ENCODE assay signal across 1 cellular context in genomic region chr12:2876431-2877046, GRCh38.
TF ChIP-seq lines count a peak whose summit lies in the region.

No MANE protein-coding gene starts in this region.

TF ChIP-seq in K562, 482 proteins besides CTCF, POLR2A, EP300 and RAD21 (continues in another document):
- TF ChIP-seq CHD4 (IDR thresholded peaks at IDR 0.05; ENCODE audit: insufficient read depth, insufficient replicate concordance, low read depth, low read length, poor library complexity, severe bottlenecking) (no peak), FOXO4 (CRISPR knock-in tag; IDR thresholded peaks at IDR 0.05) (no peak), RBFOX2 (IDR thresholded peaks at IDR 0.05; ENCODE audit: low read depth, low read length) (peak; percentile 79), KAT7 (CRISPR knock-in tag; IDR thresholded peaks at IDR 0.05; ENCODE audit: borderline replicate concordance) (0 out of 2 replicates have a peak, but pooled peaks have one; percentile 16), PML (IDR thresholded peaks at IDR 0.05; ENCODE audit: low read length) (0 out of 2 replicates have a peak, but pooled peaks have one; percentile 7), NR2C2 (CRISPR knock-in tag; IDR thresholded peaks at IDR 0.05) (no peak), NR2C2 (tag; IDR thresholded peaks at IDR 0.05) (peak; percentile 32; the same call in 1 of the 2 replicates), ZFX (CRISPR knock-in tag; IDR thresholded peaks at IDR 0.05) (peak; percentile 69), LARP7 (IDR thresholded peaks at IDR 0.05) (no peak), ILK (tag; IDR thresholded peaks at IDR 0.05; ENCODE audit: borderline replicate concordance, low read depth) (no peak), TSC22D4 (tag; IDR thresholded peaks at IDR 0.05) (no peak), POLR2G (IDR thresholded peaks at IDR 0.05; ENCODE audit: low read depth, low read length) (peak; percentile 83), MCM2 (IDR thresholded peaks at IDR 0.05; ENCODE audit: low read depth) (no peak), ZNF146 (CRISPR knock-in tag; IDR thresholded peaks at IDR 0.05; ENCODE audit: unreplicated experiment) (no peak), ZNF589 (CRISPR knock-in tag; IDR thresholded peaks at IDR 0.05; ENCODE audit: low read depth) (0 out of 2 replicates have a peak, but pooled peaks have one; percentile 22), ZNF740 (CRISPR knock-in tag; IDR thresholded peaks at IDR 0.05) (no peak), ZNF740 (tag; IDR thresholded peaks at IDR 0.05) (peak in 1 of 2 experiments; percentile 48; a peak in 1 of 4 replicates), NONO (IDR thresholded peaks at IDR 0.05; ENCODE audit: low read depth in 2 of 2, low read length in 1 of 2) (0 out of 4 replicates have a peak, but pooled peaks of 1 of the 2 experiments have one; percentile 8), CBFB (CRISPR knock-in tag; IDR thresholded peaks at IDR 0.05) (no peak), SAP30 (IDR thresholded peaks at IDR 0.05; ENCODE audit: borderline replicate concordance, insufficient read depth, low read depth, low read length, poor library complexity, severe bottlenecking) (peak; percentile 56), CBX1 (IDR thresholded peaks at IDR 0.05; ENCODE audit: low read depth) (no peak), EP400 (IDR thresholded peaks at IDR 0.05) (0 out of 2 replicates have a peak, but pooled peaks have one; percentile 3), ZNF766 (CRISPR knock-in tag; conservative IDR thresholded peaks at IDR 0.05) (0 out of 2 replicates have a peak, but pooled peaks have one; percentile 16), CTCFL (IDR thresholded peaks at IDR 0.05; ENCODE audit: borderline replicate concordance, insufficient read depth, low read depth, low read length, poor library complexity, severe bottlenecking) (no peak), HOXB6 (CRISPR knock-in tag; IDR thresholded peaks at IDR 0.05; ENCODE audit: borderline replicate concordance) (no peak), ID3 (CRISPR knock-in tag; IDR thresholded peaks at IDR 0.05) (no peak), ID3 (tag; IDR thresholded peaks at IDR 0.05) (peak; percentile 71; the same call in 1 of the 2 replicates), PHF8 (IDR thresholded peaks at IDR 0.05; ENCODE audit: borderline replicate concordance, low read length) (peak; percentile 58; the same call in 1 of the 2 replicates), HCFC1 (IDR thresholded peaks at IDR 0.05; ENCODE audit: low read depth, low read length) (0 out of 2 replicates have a peak, but pooled peaks have one; percentile 12), KDM5B (IDR thresholded peaks at IDR 0.05; ENCODE audit: insufficient replicate concordance, low read depth, low read length) (no peak), MYC (IDR thresholded peaks at IDR 0.05; ENCODE audit: low read depth, low read length) (no peak), MYC (CRISPR knock-in tag; IDR thresholded peaks at IDR 0.05; ENCODE audit: borderline replicate concordance, low read depth) (peak; percentile 54; the same call in 1 of the 2 replicates), CUX1 (CRISPR knock-in tag; IDR thresholded peaks at IDR 0.05) (0 out of 2 replicates have a peak, but pooled peaks have one; percentile 44), SMAD4 (CRISPR knock-in tag; conservative IDR thresholded peaks at IDR 0.05) (peak; percentile 49; the same call in 1 of the 2 replicates), SMAD1 (IDR thresholded peaks at IDR 0.05; ENCODE audit: low read depth, low read length, partially characterized antibody) (no peak), FUS (optimal IDR thresholded peaks at IDR 0.05; ENCODE audit: low read depth, low read length) (no peak), ZNF143 (CRISPR knock-in tag; IDR thresholded peaks at IDR 0.05) (no peak), FIP1L1 (IDR thresholded peaks at IDR 0.05; ENCODE audit: low read depth, low read length, poor library complexity, severe bottlenecking) (peak; percentile 48), TBP (optimal IDR thresholded peaks at IDR 0.05; ENCODE audit: low read depth, low read length) (peak; percentile 20), YY1 (IDR thresholded peaks at IDR 0.05; ENCODE audit: borderline replicate concordance in 1 of 3, control insufficient read depth in 1 of 3, extremely low read depth in 1 of 3, insufficient read depth in 3 of 3, insufficient read length in 1 of 3, insufficient replicate concordance in 2 of 3, low read depth in 1 of 3, low read length in 2 of 3) (peak in 1 of 3 experiments; percentile 54), ZNF134 (CRISPR knock-in tag; conservative IDR thresholded peaks at IDR 0.05) (no peak), NR4A1 (CRISPR knock-in tag; IDR thresholded peaks at IDR 0.05) (no peak), NR4A1 (tag; IDR thresholded peaks at IDR 0.05) (peak; percentile 81), ZNF592 (IDR thresholded peaks at IDR 0.05) (peak; percentile 89), WHSC1 (IDR thresholded peaks at IDR 0.05; ENCODE audit: low read length) (no peak), ZNF717 (CRISPR knock-in tag; IDR thresholded peaks at IDR 0.05) (0 out of 2 replicates have a peak, but pooled peaks have one; percentile 15), NFRKB (IDR thresholded peaks at IDR 0.05; ENCODE audit: low read depth) (peak; percentile 62; the same call in 1 of the 2 replicates), UBTF (IDR thresholded peaks at IDR 0.05; ENCODE audit: borderline replicate concordance in 1 of 2, low read depth in 2 of 2, low read length in 2 of 2) (0 out of 4 replicates have a peak, but pooled peaks have one; percentile 23 to 68)
